In the genomic region with DNA sequence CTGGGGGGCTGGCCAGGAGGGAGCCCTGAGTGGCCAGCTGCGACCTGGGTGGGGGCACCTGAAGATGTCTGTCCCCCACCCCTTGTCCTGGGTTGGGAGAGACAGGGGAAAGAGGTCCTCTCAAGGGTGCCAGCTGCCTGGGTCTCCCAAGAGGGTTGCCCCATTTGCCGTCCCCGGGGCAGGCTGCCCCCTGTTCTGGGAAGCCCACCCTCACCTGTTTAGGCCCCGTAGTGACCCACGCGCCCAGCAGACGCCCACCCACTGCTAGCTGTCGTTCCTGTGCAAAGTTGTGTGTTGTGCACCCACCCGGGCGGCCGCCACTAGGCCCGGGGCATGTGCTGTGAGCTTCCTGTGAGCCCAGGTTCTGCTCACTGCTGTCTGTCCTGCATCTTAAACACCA, we compare ENCODE assay signal across 11 cellular contexts. TPM values are rescaled to one million over a fixed set of nuclear protein-coding genes. Genes with fewer than 3 reads are reported as not detected.
"Had no signal": no experiment of that assay in that cellular context is flagged by ENCODE, and none has a peak within 500 bp of the region (broad histone marks: within the 10 kb centered on the region; RNA-seq: fewer than 3 reads in every experiment).

No MANE protein-coding gene starts in this region.

- H3K27ac ChIP-seq: HL-60, KMS-11 had no signal

- H3K36me3 Mint-ChIP-seq: IgD-negative memory B cell had no signal

- H3K36me3 ChIP-seq: HAP-1 had no signal

- FAIRE-seq: H1, H54, HepG2 had no signal

- H3K4me3 ChIP-seq: GM23338, HAP-1 had no signal

- H3K27me3 Mint-ChIP-seq: IgD-negative memory B cell had no signal

- DNase-seq: HFFc6, KBM-7 had no signal

- H3K4me2 ChIP-seq: GM23338, KMS-11 had no signal

- H3K9ac ChIP-seq: KMS-11 had no signal

- ATAC-seq: GM23338, HCT116, HepG2 had no signal

- H3K9me3 Mint-ChIP-seq: GM23338, IgD-negative memory B cell had no signal

- H3K9me3 ChIP-seq: HAP-1 had no signal

- H3K4me3 Mint-ChIP-seq: GM23338, HFFc6, IgD-negative memory B cell had no signal

- H3K4me1 Mint-ChIP-seq: GM23338 had no signal

- H3K27ac Mint-ChIP-seq: GM23338, HFFc6, IgD-negative memory B cell had no signal

RNA-seq across cellular contexts. Expression of a gene that starts 25.5 kb away (rescaled TPM):
- polyA plus RNA-seq: HepG2, IgD-negative memory B cell had no signal

RNA-seq across cellular contexts. Expression of a gene that starts 36.9 kb away (rescaled TPM):
- polyA plus RNA-seq: HepG2 had no signal
